Comparison of ENCODE assay signal across 1 cellular context in genomic region chr10:69463886-69464285, GRCh38.
TF ChIP-seq lines count a peak whose summit lies in the region.

No MANE protein-coding gene starts in this region.

TF ChIP-seq in SK-N-SH, 30 proteins besides CTCF, POLR2A, EP300 and RAD21 (continued from another document):
- TF ChIP-seq USF1 (IDR thresholded peaks at IDR 0.05; ENCODE audit: borderline replicate concordance, low read depth) (no peak), NRF1 (IDR thresholded peaks at IDR 0.05; ENCODE audit: low read depth, low read length) (no peak), RXRA (IDR thresholded peaks at IDR 0.05; ENCODE audit: borderline replicate concordance, low read depth) (no peak), YY1 (IDR thresholded peaks at IDR 0.05; ENCODE audit: low read depth) (no peak)
